Comparison of ENCODE assay signal across 8 cellular contexts in the genomic region with DNA sequence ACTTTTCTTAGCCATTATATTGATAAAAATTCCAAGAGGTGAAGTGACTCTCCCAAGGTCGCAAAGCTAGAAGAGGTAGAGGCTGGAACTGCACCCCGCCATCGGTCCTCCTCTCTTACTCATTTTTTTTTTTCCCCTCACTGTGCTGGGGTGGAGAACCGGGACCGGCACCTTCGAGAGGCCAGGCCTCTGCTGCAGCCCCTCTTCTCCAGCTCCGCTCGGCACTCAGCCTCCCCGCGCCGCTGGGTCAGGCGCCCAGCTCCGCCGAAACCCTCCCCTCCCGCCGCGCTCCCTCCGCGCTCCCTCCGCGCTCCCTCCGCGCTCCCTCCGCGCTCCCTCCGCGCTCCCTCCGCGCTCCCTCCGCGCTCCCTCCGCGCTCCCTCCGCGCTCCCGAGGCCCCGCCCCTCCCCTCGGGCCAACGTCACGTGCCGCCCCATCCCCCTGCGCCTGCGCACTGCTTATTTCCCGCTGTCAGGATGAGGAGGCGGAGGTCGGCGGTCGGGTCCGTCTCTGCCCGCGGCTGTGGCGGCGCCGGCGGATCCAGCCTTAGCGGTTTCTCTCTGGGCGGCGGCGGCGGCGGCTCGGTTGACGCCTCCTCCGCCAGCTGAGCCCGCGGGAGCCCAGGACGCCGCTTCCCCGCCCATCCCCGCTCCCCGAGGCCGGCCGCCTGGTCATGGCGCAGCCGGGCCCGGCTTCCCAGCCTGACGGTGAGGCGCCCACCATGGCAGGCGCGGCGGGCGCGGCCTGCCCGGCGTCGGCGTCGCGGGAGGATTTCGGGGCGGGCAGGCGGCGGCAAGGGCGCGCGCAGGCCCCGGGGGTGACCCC. TPM values are rescaled to one million over a fixed set of nuclear protein-coding genes. Genes with fewer than 3 reads are reported as not detected.
DNase-seq lines count a peak whose midpoint lies in the region; ATAC-seq and TF ChIP-seq lines count a peak whose summit lies in the region.

TSS of gene RABEP1 (plus strand) at position 471 of the 825 bp plus-strand sequence. CDS start at position 674, 203 bp downstream.

- H3K9ac ChIP-seq in OCI-LY3 (ENCODE audit: low read length), result peak within 1 kb of the TSS; percentile 80

- peaks cover 49% of the 10 kb centered on the region for H3K79me2 ChIP-seq in OCI-LY3 (ENCODE audit: low read length)

- peak within 1 kb of the TSS; percentile 36; the same call in 1 of the 2 replicates for H3K27ac ChIP-seq in OCI-LY3 (ENCODE audit: low read length)

- peaks cover 25% of the 10 kb centered on the region for H3K4me1 ChIP-seq in OCI-LY3 (ENCODE audit: low read length)
- H3K4me1 ChIP-seq in mononuclear cell (ENCODE audit: insufficient read depth, low read length), result peaks cover 26% of the 10 kb centered on the region

- peak within 1 kb of the TSS; percentile 98 for H3K4me2 ChIP-seq in OCI-LY3 (ENCODE audit: low read length)

- H3K4me3 ChIP-seq in OCI-LY3 (ENCODE audit: low read length) (peak within 1 kb of the TSS; percentile 98), epithelial cell of esophagus (ENCODE audit: low read length) (peak within 1 kb of the TSS; percentile 68), mononuclear cell (ENCODE audit: low read length) (peak within 1 kb of the TSS; percentile 54)

- DNase-seq in CD1c-positive myeloid dendritic cell (ENCODE audit: extremely low spot score), result peak; percentile 94
- peak; percentile 77 for DNase-seq in HuH-7 (ENCODE audit: low spot score)
- DNase-seq in activated T-cell treated with anti-CD3 and anti-CD28 coated beads for 24 hours (ENCODE audit: low read depth), result peak; percentile 89
- peak; percentile 88 for DNase-seq in epithelial cell of esophagus (ENCODE audit: low read depth)
- peak; percentile 92 to 94 for DNase-seq in stimulated activated CD8-positive, alpha-beta memory T cell treated with anti-CD3 and anti-CD28 coated beads, Interleukin-2, amount 100 ng/mL, for 48 hours (ENCODE audit: low read depth in 2 of 2)

- H3K9me3 ChIP-seq in OCI-LY3 (ENCODE audit: insufficient read depth, low read length), result no peaks in the 10 kb centered on the region
- H3K9me3 ChIP-seq in mononuclear cell (ENCODE audit: low read depth, low read length), result no peaks in the 10 kb centered on the region

- no peaks in the 10 kb centered on the region for H3K27me3 ChIP-seq in OCI-LY3 (ENCODE audit: low read depth, low read length)
- no peaks in the 10 kb centered on the region for H3K27me3 ChIP-seq in mononuclear cell (ENCODE audit: insufficient read depth, low read length)

- peaks cover 23% of the 10 kb centered on the region for H4K20me1 ChIP-seq in OCI-LY3 (ENCODE audit: insufficient read depth, low read length)

- peak within 1 kb of the TSS; percentile 93 for H2AFZ ChIP-seq in OCI-LY3 (ENCODE audit: low read depth, low read length)

- no peak for TF ChIP-seq CTCF in OCI-LY3 (IDR thresholded peaks at IDR 0.05; ENCODE audit: low read depth, low read length)
- peak; percentile 21 for TF ChIP-seq CTCF in epithelial cell of esophagus (IDR thresholded peaks at IDR 0.05; ENCODE audit: insufficient read depth, low read depth, low read length, missing control alignments)

- ATAC-seq in GM19455 (IDR thresholded peaks at IDR 0.05; ENCODE audit: unreplicated experiment), result peak; percentile 63

- H3K36me3 ChIP-seq in OCI-LY3 (replicated peaks; ENCODE audit: low read depth, low read length), result peaks cover 3% of the 10 kb centered on the region

RNA-seq across cellular contexts. Expression of gene RABEP1, which starts in this region (rescaled TPM):
- 34.6 TPM for total RNA-seq in mononuclear cell

Comparison
In these comparisons a context has a peak if more than half of its experiments do, and no peak if none do; other contexts are left out.
1. Peak in every context shown above with its lines: DNase-seq, ATAC-seq, H3K4me3 ChIP-seq and H3K27ac ChIP-seq.